Comparison of ENCODE assay signal across 8 cellular contexts in the genomic region with DNA sequence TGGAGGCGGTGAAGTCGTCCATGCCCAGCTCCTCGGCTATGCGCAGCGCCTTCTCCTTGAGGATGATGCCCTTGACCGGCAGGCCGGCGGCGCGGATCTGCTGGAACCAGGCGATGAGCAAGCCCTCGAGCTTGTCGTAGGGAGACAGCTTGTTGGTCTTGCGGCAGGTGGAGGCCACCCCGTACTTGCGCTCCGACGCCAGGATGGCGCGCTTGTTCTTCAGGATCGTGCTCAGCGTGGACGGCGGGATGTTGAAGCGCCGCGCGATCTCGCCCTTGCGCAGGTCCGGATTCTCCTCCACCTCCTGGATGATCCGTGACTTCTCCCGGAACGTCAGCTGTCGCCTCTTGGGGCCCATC. TPM values are rescaled to one million over a fixed set of nuclear protein-coding genes. Genes with fewer than 3 reads are reported as not detected.
DNase-seq lines count a peak whose midpoint lies in the region; ATAC-seq, FAIRE-seq and TF ChIP-seq lines count a peak whose summit lies in the region.

No MANE protein-coding gene starts in this region.

- intact Hi-C loops in activated B cell treated with CpG ODN at 0.5 μM for 24 hours (cut with micrococcal nuclease): loop anchor here (1.0 to 2.0 kb wide), 6 partner anchors 9 to 299 kb away; partner anchors contain the start of genes AP5S1 and MAVS

- H3K4me1 Mint-ChIP-seq in activated B cell treated with CpG ODN at 0.5 μM for 24 hours: peaks cover 31% of the 10 kb centered on the region
- H3K4me1 Mint-ChIP-seq in endodermal cell: no peaks in the 10 kb centered on the region

- POLR2A ChIA-PET in activated B cell treated with CpG ODN at 0.5 μM for 24 hours (lab: Charles Lee): interaction anchor here (0.5 to 4.9 kb wide), 10 partner anchors 9 to 72 kb away, joined by 3 to 65 read pairs (median 10); partner anchors contain the start of genes ADISSP, AP5S1, CDC25B and MAVS

- H3K9me3 ChIP-seq in DND-41 (ENCODE audit: insufficient read depth, low read length, severe bottlenecking): no peaks in the 10 kb centered on the region
- H3K9me3 ChIP-seq in endodermal cell (ENCODE audit: control insufficient read depth, low read length): no peaks in the 10 kb centered on the region
- H3K9me3 ChIP-seq in mucosa of stomach (ENCODE audit: control insufficient read depth, low read length): no peaks in the 10 kb centered on the region

- H3K4me3 Mint-ChIP-seq in activated B cell treated with CpG ODN at 0.5 μM for 24 hours (peak overlapping the region; percentile 82), endodermal cell (peak overlapping the region; percentile 73)

- H3K27me3 ChIP-seq in DND-41 (ENCODE audit: insufficient read depth, low read length, poor library complexity): no peaks in the 10 kb centered on the region
- peaks cover 10% of the 10 kb centered on the region for H3K27me3 ChIP-seq in endodermal cell (ENCODE audit: control insufficient read depth, insufficient read depth, low read length, poor library complexity, severe bottlenecking)
- no peaks in the 10 kb centered on the region for H3K27me3 ChIP-seq in mucosa of stomach (ENCODE audit: control insufficient read depth, insufficient read depth, low read length)

- H2AFZ ChIP-seq in DND-41 (ENCODE audit: low read depth, low read length): peak overlapping the region; percentile 79

- H3K79me2 ChIP-seq in DND-41 (ENCODE audit: insufficient read depth, low read length): peaks cover 44% of the 10 kb centered on the region

- 6 to 15% methylated on average over 21 to 35 of the region's 35 CpGs for WGBS in endodermal cell (ENCODE audit: insufficient coverage in 1 of 2, insufficient read length in 1 of 2), 2 experiments

- H3K27ac Mint-ChIP-seq in activated B cell treated with CpG ODN at 0.5 μM for 24 hours: peak overlapping the region; percentile 70
- no peak overlapping the region for H3K27ac Mint-ChIP-seq in endodermal cell

- H3K4me1 ChIP-seq in DND-41 (ENCODE audit: insufficient read depth, low read length) (peaks cover 58% of the 10 kb centered on the region), endodermal cell (ENCODE audit: control insufficient read depth, insufficient read depth, low read length) (no peaks in the 10 kb centered on the region), mucosa of stomach (ENCODE audit: control insufficient read depth, insufficient read depth, low read length) (peaks cover 42% of the 10 kb centered on the region)

- CTCF ChIA-PET in activated B cell treated with CpG ODN at 0.5 μM for 24 hours (lab: Charles Lee): interaction anchor here (0.6 to 4.7 kb wide), 7 partner anchors 8 to 299 kb away, joined by 3 to 46 read pairs (median 6); partner anchors contain the start of genes ADISSP and AP5S1

- H3K9ac ChIP-seq in DND-41 (ENCODE audit: low read depth, low read length): peak overlapping the region; percentile 64
- H3K9ac ChIP-seq in endodermal cell (ENCODE audit: extremely low read depth, low read length, poor library complexity, severe bottlenecking): peak overlapping the region; percentile 34
- peak overlapping the region; percentile 51 for H3K9ac ChIP-seq in mucosa of stomach (ENCODE audit: low read length)

- ATAC-seq in DND-41 (ENCODE audit: insufficient read depth, low read depth): peak; percentile 39
- peak; percentile 9 for ATAC-seq in GM21390 (IDR thresholded peaks at IDR 0.05; ENCODE audit: unreplicated experiment)
- peak; percentile 10 for ATAC-seq in activated B cell treated with CpG ODN at 0.5 μM for 24 hours (ENCODE audit: low read depth)

- peak overlapping the region; percentile 83 for H3K4me2 ChIP-seq in DND-41 (ENCODE audit: insufficient read depth, low read length)

- H3K27ac ChIP-seq in DND-41 (ENCODE audit: low read length) (peak overlapping the region; percentile 77), endodermal cell (ENCODE audit: low read depth, low read length) (no peak overlapping the region)

- H3K36me3 Mint-ChIP-seq in activated B cell treated with CpG ODN at 0.5 μM for 24 hours (ENCODE audit: low read depth) (peaks cover 7% of the 10 kb centered on the region), endodermal cell (ENCODE audit: low read depth) (peaks cover 5% of the 10 kb centered on the region)

- no peaks in the 10 kb centered on the region for H3K9me3 Mint-ChIP-seq in activated B cell treated with CpG ODN at 0.5 μM for 24 hours
- no peaks in the 10 kb centered on the region for H3K9me3 Mint-ChIP-seq in endodermal cell

- no peaks in the 10 kb centered on the region for H3K27me3 Mint-ChIP-seq in activated B cell treated with CpG ODN at 0.5 μM for 24 hours
- peaks cover 32% of the 10 kb centered on the region for H3K27me3 Mint-ChIP-seq in endodermal cell (ENCODE audit: insufficient read depth)

- H4K20me1 ChIP-seq in DND-41 (ENCODE audit: insufficient read depth, low read length): peaks cover 42% of the 10 kb centered on the region

- peak overlapping the region; percentile 22 to 70; a peak in 3 of 4 replicates for H3K4me3 ChIP-seq in DND-41 (ENCODE audit: low read depth in 1 of 2, low read length in 2 of 2)
- peak overlapping the region; percentile 62 for H3K4me3 ChIP-seq in Jurkat, Clone E6-1 (ENCODE audit: low read length)
- H3K4me3 ChIP-seq in endodermal cell (ENCODE audit: low read length): peak overlapping the region; percentile 78
- H3K4me3 ChIP-seq in mucosa of stomach (ENCODE audit: low read length): peak overlapping the region; percentile 6

- TF ChIP-seq CTCF in DND-41 (IDR thresholded peaks at IDR 0.05; ENCODE audit: borderline replicate concordance, extremely low read depth, low read length, poor library complexity, severe bottlenecking): peak; percentile 11
- TF ChIP-seq CTCF in activated B cell treated with CpG ODN at 0.5 μM for 24 hours (IDR thresholded peaks at IDR 0.05): no peak
- no peak for TF ChIP-seq CTCF in endodermal cell (conservative IDR thresholded peaks at IDR 0.05)

- H3K36me3 ChIP-seq in DND-41 (ENCODE audit: insufficient read depth, low read length) (peaks cover 22% of the 10 kb centered on the region), endodermal cell (ENCODE audit: control insufficient read depth, insufficient read depth, low read length) (peaks cover 11% of the 10 kb centered on the region), mucosa of stomach (ENCODE audit: control insufficient read depth, insufficient read depth, low read length) (no peaks in the 10 kb centered on the region)

- FAIRE-seq in urothelium cell line (lab: Jason Lieb, UNC): peak; percentile 88

- DNase-seq in DND-41: peak; percentile 60
- DNase-seq in Jurkat, Clone E6-1 (ENCODE audit: low read depth, low spot score): no peak
- no peak for DNase-seq in activated B cell treated with CpG ODN at 0.5 μM for 24 hours
- DNase-seq in endodermal cell: peak; percentile 76
- peak; percentile 33 for DNase-seq in urothelium cell line (ENCODE audit: low spot score)
- no peak for DNase-seq in iPS-NIHi7 (ENCODE audit: extremely low spot score)

RNA-seq across cellular contexts. Expression of gene CENPB, which starts 0.4 kb away (rescaled TPM):
- polyA plus RNA-seq in Jurkat, Clone E6-1 (2012; ENCODE audit: insufficient read depth, insufficient read length): 64.2 TPM
- total RNA-seq in activated B cell treated with CpG ODN at 0.5 μM for 24 hours (50.1 and 51.7 TPM in 2 replicates), endodermal cell (10 to 100 TPM; 43.0 to 50.7 TPM)
- polyA plus RNA-seq in endodermal cell (2013, experiment 1 of 2): 43.7 TPM
- 43.5 TPM for polyA plus RNA-seq in endodermal cell (2013, experiment 2 of 2)

RNA-seq across cellular contexts. Expression of gene SPEF1, which starts 4.9 kb away (rescaled TPM):
- polyA plus RNA-seq in Jurkat, Clone E6-1 (2012; ENCODE audit: insufficient read depth, insufficient read length): not detected
- total RNA-seq in activated B cell treated with CpG ODN at 0.5 μM for 24 hours: not detected in 2 replicates
- total RNA-seq in endodermal cell: under 1 TPM; 0.35 to 0.44 TPM
- polyA plus RNA-seq in endodermal cell (2013, experiment 1 of 2): 0.57 TPM
- 0.66 TPM for polyA plus RNA-seq in endodermal cell (2013, experiment 2 of 2)

RNA-seq across cellular contexts. Expression of gene CDC25B, which starts 10.0 kb away (rescaled TPM):
- 78.9 TPM for polyA plus RNA-seq in Jurkat, Clone E6-1 (2012; ENCODE audit: insufficient read depth, insufficient read length)
- total RNA-seq in activated B cell treated with CpG ODN at 0.5 μM for 24 hours: 21.6 and 24.3 TPM in 2 replicates
- 10 to 100 TPM; 25.7 to 33.6 TPM for total RNA-seq in endodermal cell
- 52.9 TPM for polyA plus RNA-seq in endodermal cell (2013, experiment 1 of 2)
- polyA plus RNA-seq in endodermal cell (2013, experiment 2 of 2): 52.3 TPM

RNA-seq across cellular contexts. Expression of gene ADISSP, which starts 18.6 kb away (rescaled TPM):
- polyA plus RNA-seq in Jurkat, Clone E6-1 (2012; ENCODE audit: insufficient read depth, insufficient read length): 87.4 TPM
- 29.9 and 31.1 TPM in 2 replicates for total RNA-seq in activated B cell treated with CpG ODN at 0.5 μM for 24 hours
- total RNA-seq in endodermal cell: 10 to 100 TPM; 38.8 to 43.3 TPM
- 55.3 TPM for polyA plus RNA-seq in endodermal cell (2013, experiment 1 of 2)
- 45.3 TPM for polyA plus RNA-seq in endodermal cell (2013, experiment 2 of 2)

RNA-seq across cellular contexts. Expression of gene AP5S1, which starts 34.2 kb away (rescaled TPM):
- polyA plus RNA-seq in Jurkat, Clone E6-1 (2012; ENCODE audit: insufficient read depth, insufficient read length): 15.1 TPM
- total RNA-seq in activated B cell treated with CpG ODN at 0.5 μM for 24 hours (13.4 and 13.5 TPM in 2 replicates), endodermal cell (1 to 10 TPM; 5.1 to 6.1 TPM)
- polyA plus RNA-seq in endodermal cell (2013, experiment 1 of 2): 4.1 TPM
- polyA plus RNA-seq in endodermal cell (2013, experiment 2 of 2): 3.8 TPM

Comparison
In these comparisons a context has a peak if more than half of its experiments do, and no peak if none do; other contexts are left out.
1. DNase-seq: peak in DND-41 (single experiment), endodermal cell (single experiment) and urothelium cell line (single experiment); none in Jurkat, Clone E6-1 (single experiment), activated B cell treated with CpG ODN at 0.5 μM for 24 hours (single experiment) and iPS-NIHi7 (single experiment).
2. H3K4me3 ChIP-seq: peak in every context shown above with its lines; median percentile 78 in endodermal cell; 62 in Jurkat, Clone E6-1; 46 in DND-41; 6 in mucosa of stomach.
3. Peak in every context shown above with its lines, with median percentiles within 50 percentile points of each other: ATAC-seq and H3K9ac ChIP-seq.